ENCODE assay signal across 8 cellular contexts in genomic region chr16:10964039-10964890, GRCh38. TPM values are rescaled to one million over a fixed set of nuclear protein-coding genes. Genes with fewer than 3 reads are reported as not detected.
DNase-seq lines count a peak whose midpoint lies in the region; ATAC-seq, FAIRE-seq and TF ChIP-seq lines count a peak whose summit lies in the region.

No MANE protein-coding gene starts in this region.

- peak; percentile 92 for ATAC-seq in mucosa of descending colon

- POLR2A ChIA-PET in A673 (lab: Charles Lee; ENCODE audit: low non-redundant PET), result interaction anchor here (0.6 kb wide), 1 partner anchor 396 kb away, joined by 4 read pairs; no protein-coding TSS in a partner anchor

- TF ChIP-seq CTCF in A673 (conservative IDR thresholded peaks at IDR 0.05; ENCODE audit: low read depth, low read length) (peak; percentile 98), mucosa of descending colon (IDR thresholded peaks at IDR 0.05) (peak; percentile 76)

- H3K27ac ChIP-seq in A673 (ENCODE audit: low read depth, low read length, poor library complexity, severe bottlenecking), result no peak overlapping the region
- H3K27ac ChIP-seq in effector memory CD4-positive, alpha-beta T cell (ENCODE audit: insufficient read depth, low read length, poor library complexity, severe bottlenecking), result peak overlapping the region; percentile 66

- no peaks in the 10 kb centered on the region for H3K27me3 ChIP-seq in A673 (replicated peaks; ENCODE audit: insufficient read depth, low read depth, low read length, poor library complexity)
- H3K27me3 ChIP-seq in effector memory CD4-positive, alpha-beta T cell (replicated peaks; ENCODE audit: control insufficient read depth, insufficient read depth, low read length, poor library complexity, severe bottlenecking), result no peaks in the 10 kb centered on the region

- no peaks in the 10 kb centered on the region for H3K9me3 ChIP-seq in A673 (ENCODE audit: low read depth, low read length, poor library complexity, severe bottlenecking)
- no peaks in the 10 kb centered on the region for H3K9me3 ChIP-seq in effector memory CD4-positive, alpha-beta T cell (ENCODE audit: control insufficient read depth, low read length)
- H3K9me3 ChIP-seq in mucosa of descending colon, result no peaks in the 10 kb centered on the region

- H3K36me3 ChIP-seq in A673 (ENCODE audit: insufficient read depth, low read length, poor library complexity, severe bottlenecking), result peaks cover 6% of the 10 kb centered on the region
- H3K36me3 ChIP-seq in effector memory CD4-positive, alpha-beta T cell (ENCODE audit: control insufficient read depth, insufficient read depth, low read length), result peaks cover 15% of the 10 kb centered on the region
- H3K36me3 ChIP-seq in mucosa of descending colon (ENCODE audit: low read depth), result no peaks in the 10 kb centered on the region

- no peak overlapping the region for H3K4me3 ChIP-seq in A673 (ENCODE audit: low read depth, low read length, poor library complexity, severe bottlenecking)
- H3K4me3 ChIP-seq in effector memory CD4-positive, alpha-beta T cell (ENCODE audit: insufficient read depth, low read depth, low read length, poor library complexity, severe bottlenecking), result peak overlapping the region; percentile 0
- no peak overlapping the region for H3K4me3 ChIP-seq in mucosa of descending colon

- CTCF ChIA-PET in A673 (lab: Charles Lee), result interaction anchor here (0.6 to 1.3 kb wide), 5 partner anchors 16 to 568 kb away, joined by 3 to 4 read pairs (median 3); partner anchors contain the start of gene SOCS1

- intact Hi-C loops in A673 (cut with micrococcal nuclease; ENCODE audit: unreplicated experiment), result loop anchor here (1.0 to 10.0 kb wide), 3 partner anchors 678 to 851 kb away; no protein-coding TSS in a partner anchor
- intact Hi-C loops in mucosa of descending colon (cut with DNase I, micrococcal nuclease), result no loop called here

- FAIRE-seq in GM18507 (lab: Jason Lieb, UNC), result peak; percentile 84

- peak; percentile 83 for DNase-seq in A673 (ENCODE audit: low spot score)
- DNase-seq in GM18507 (ENCODE audit: extremely low spot score, insufficient read length, low read depth), result peak; percentile 51
- DNase-seq in HK-2 (ENCODE audit: unreplicated experiment), result peak; percentile 75
- DNase-seq in NOMO-1 (lab: John Stamatoyannopoulos, UW; ENCODE audit: unreplicated experiment in 2 of 2), result peak; percentile 42 to 74
- peak; percentile 60 to 72 (median 68) for DNase-seq in activated CD8-positive, alpha-beta memory T cell treated with anti-CD3 and anti-CD28 coated beads for 48 hours (ENCODE audit: low read depth in 2 of 3, low spot score in 2 of 3)
- peak; percentile 65 to 76 (median 71) for DNase-seq in effector memory CD4-positive, alpha-beta T cell
- peak; percentile 82 to 89 (median 87) for DNase-seq in mucosa of descending colon
- peak; percentile 72 for DNase-seq in stimulated activated CD8-positive, alpha-beta memory T cell treated with anti-CD3 and anti-CD28 coated beads, Interleukin-4, amount 100 ng/mL, for 24 hours (ENCODE audit: low read depth)

- H3K4me1 ChIP-seq in A673 (ENCODE audit: insufficient read depth, low read length, poor library complexity, severe bottlenecking) (no peaks in the 10 kb centered on the region), mucosa of descending colon (ENCODE audit: low read depth) (no peaks in the 10 kb centered on the region)
- H3K4me1 ChIP-seq in effector memory CD4-positive, alpha-beta T cell (ENCODE audit: control insufficient read depth, insufficient read depth, low read length, poor library complexity, severe bottlenecking), result peaks cover 22% of the 10 kb centered on the region

- BruUV-seq in A673 (replicated peaks; lab: Mats Ljungman, UMichigan), result no TSS peak

RNA-seq across cellular contexts. Expression of gene CLEC16A, which starts 19.9 kb away (rescaled TPM):
- 21.3 and 23.4 TPM in 2 replicates for total RNA-seq in A673 (2021)
- 10 to 100 TPM; 30.3 to 38.1 (median 37.1) TPM for total RNA-seq in mucosa of descending colon

RNA-seq across cellular contexts. Expression of gene DEXI, which starts 22.0 kb away (rescaled TPM):
- total RNA-seq in A673 (2021), result 30.7 and 31.6 TPM in 2 replicates
- 10 to 100 TPM; 18.0 to 44.8 (median 26.6) TPM for total RNA-seq in mucosa of descending colon
